In the genomic region with DNA sequence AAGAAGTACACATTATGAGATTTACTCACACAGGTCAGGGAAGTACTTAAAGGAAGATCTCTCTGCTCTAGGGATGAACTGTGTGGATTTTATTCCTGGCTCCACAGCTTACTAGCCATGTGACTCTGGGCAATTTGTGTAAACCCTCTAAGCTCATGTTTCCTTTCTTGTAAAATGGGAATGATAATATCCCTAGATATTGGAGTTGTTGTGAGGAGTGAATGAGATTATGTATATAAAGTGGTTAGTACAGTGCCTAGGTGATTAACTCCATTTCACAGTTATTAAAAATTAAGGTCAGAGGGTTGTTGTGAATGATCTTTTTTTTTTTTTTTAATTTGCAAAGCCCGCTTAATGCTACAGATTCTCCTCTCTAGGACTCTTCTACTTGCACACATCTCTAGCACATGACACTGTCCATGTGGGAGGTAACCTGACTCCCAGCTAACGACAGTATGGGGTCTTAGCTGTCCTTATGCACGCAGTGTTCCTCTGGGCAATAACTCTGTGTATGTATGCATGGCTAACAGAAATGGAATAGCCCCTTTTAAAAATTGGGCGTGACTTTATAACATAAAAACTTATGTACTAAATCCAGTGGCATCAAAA, we compare ENCODE assay signal across 33 cellular contexts. TPM values are rescaled to one million over a fixed set of nuclear protein-coding genes. Genes with fewer than 3 reads are reported as not detected.
"Had no signal": no experiment of that assay in that cellular context is flagged by ENCODE, and none has a peak within 500 bp of the region (broad histone marks: within the 10 kb centered on the region; RNA-seq: fewer than 3 reads in every experiment).

No MANE protein-coding gene starts in this region.

- DNase-seq: activated CD4-positive, alpha-beta memory T cell treated with anti-CD3 and anti-CD28 coated beads, Interleukin-2, amount 10 ng/mL, durations not matched to agents 7 days and 5 days; activated CD4-positive, alpha-beta T cell treated with anti-CD3 and anti-CD28 coated beads, Interleukin-2, amount 10 ng/mL, durations not matched to agents 24 days and 14 days; activated CD4-positive, CD25-positive, alpha-beta regulatory T cell treated with anti-CD3 and anti-CD28 coated beads, Interleukin-2, amount 50 U/mL, for 72 hours; activated CD8-positive, alpha-beta memory T cell treated with anti-CD3 and anti-CD28 coated beads, Interleukin-2, amount 50 U/mL, for 48 hours; activated gamma-delta T cell treated with Interleukin-2 at 50 U/mL for 16 hours; activated naive CD4-positive, alpha-beta T cell treated with anti-CD3 and anti-CD28 coated beads, Interleukin-2, amount 50 U/mL, for 16 hours; activated T-cell treated with anti-CD3 and anti-CD28 coated beads, Interleukin-2, amount 50 U/mL, for 4 hours; amniotic stem cell; brain microvascular endothelial cell; caudate nucleus; foreskin fibroblast; heart left ventricle; mesendoderm; natural killer cell; posterior cingulate gyrus; right lobe of liver; stimulated activated CD4-positive, alpha-beta T cell treated with anti-CD3 and anti-CD28 coated beads, Interleukin-12 subunit alpha, Interleukin-12 subunit beta, amount 100 ng/mL, for 4 hours; stimulated activated CD4-positive, alpha-beta T cell treated with anti-CD3 and anti-CD28 coated beads, Interleukin-4, amount 100 ng/mL, for 1 hour; stimulated activated naive CD8-positive, alpha-beta T cell treated with anti-CD3 and anti-CD28 coated beads, Interleukin-15, Interleukin-2, amounts not matched to agents 100 U/mL and 50 U/mL, for 24 hours; trophoblast cell had no signal

- H3K27ac ChIP-seq: brain microvascular endothelial cell, right lobe of liver, skin epidermis, thoracic aorta, VCaP had no signal

- H3K4me1 ChIP-seq: right lobe of liver had no signal

- H3K9me3 ChIP-seq: heart left ventricle, right lobe of liver, thoracic aorta had no signal

- H3K4me3 ChIP-seq: heart left ventricle, lung, right lobe of liver, skin epidermis, thoracic aorta had no signal

- H3K36me3 ChIP-seq: brain microvascular endothelial cell, right lobe of liver, thoracic aorta had no signal

- H3K27me3 ChIP-seq: brain microvascular endothelial cell, heart left ventricle, right lobe of liver had no signal

RNA-seq across cellular contexts. Expression of a gene that starts 23.9 kb away (rescaled TPM):
- total RNA-seq: activated CD4-positive, alpha-beta memory T cell treated with anti-CD3 and anti-CD28 coated beads, Interleukin-2, amount 10 ng/mL, durations not matched to agents 7 days and 5 days; activated CD4-positive, alpha-beta T cell treated with anti-CD3 and anti-CD28 coated beads, Interleukin-2, amount 10 ng/mL, durations not matched to agents 24 days and 14 days; activated T-cell treated with anti-CD3 and anti-CD28 coated beads, Interleukin-2, amount 50 U/mL, for 4 hours; activated T-helper 17 cell treated with anti-CD3 and anti-CD28 coated beads, Interleukin-2, amount 50 U/mL, for 72 hours; astrocyte; endothelial cell of umbilical vein; fibroblast of lung; kidney epithelial cell; left lobe of liver; mononuclear cell; natural killer cell; T-helper 1 cell treated with Interleukin-12 subunit alpha and Interleukin-12 subunit beta and Interleukin-4 antibody, amounts not matched to agents 30 ng/mL and 1 ng/mL, for 36 hours had no signal

RNA-seq across cellular contexts. Expression of a gene that starts 45.5 kb away (rescaled TPM):
- total RNA-seq: activated CD4-positive, alpha-beta T cell treated with anti-CD3 and anti-CD28 coated beads, Interleukin-2, amount 10 ng/mL, durations not matched to agents 24 days and 14 days; activated T-cell treated with anti-CD3 and anti-CD28 coated beads, Interleukin-2, amount 50 U/mL, for 4 hours; astrocyte; endothelial cell of umbilical vein; fibroblast of lung; kidney epithelial cell; left lobe of liver; lung; mononuclear cell; omental fat pad; right lobe of liver; T-helper 1 cell treated with Interleukin-12 subunit alpha and Interleukin-12 subunit beta and Interleukin-4 antibody, amounts not matched to agents 30 ng/mL and 1 ng/mL, for 36 hours; thoracic aorta had no signal
